ENCODE assay signal across 20 cellular contexts in genomic region chr2:104465978-104466377, GRCh38.
"Had no signal": no experiment of that assay in that cellular context is flagged by ENCODE, and none has a peak within 500 bp of the region (broad histone marks: within the 10 kb centered on the region; RNA-seq: fewer than 3 reads in every experiment).

No MANE protein-coding gene starts in this region.

- H3K4me1 ChIP-seq: esophagus squamous epithelium, left lung, lower lobe of right lung, right atrium auricular region, stomach, thyroid gland had no signal

- ATAC-seq: activated CD8-positive, alpha-beta memory T cell treated with anti-CD3 and anti-CD28 coated beads, Interleukin-2, amount 10 ng/mL, durations not matched to agents 7 days and 5 days; activated CD8-positive, alpha-beta T cell treated with anti-CD3 and anti-CD28 coated beads, Interleukin-2, amount 10 ng/mL, durations not matched to agents 7 days and 5 days; activated naive CD4-positive, alpha-beta T cell treated with anti-CD3 and anti-CD28 coated beads, Interleukin-2, amount 50 U/mL, for 72 hours; left lung; lower lobe of right lung; naive thymus-derived CD8-positive, alpha-beta T cell; stimulated activated naive B cell treated with anti-CD40 and anti-IgM and Interleukin-4, amounts not matched to agents 10 μg/mL and 1 μg/mL and 100 μg/mL, for 72 hours; WTC11 had no signal

- H3K27me3 ChIP-seq: esophagus squamous epithelium, left lung, right atrium auricular region, stomach, thyroid gland had no signal

- H3K4me3 ChIP-seq: esophagus squamous epithelium, left lung, lower lobe of right lung, right atrium auricular region, stomach, thyroid gland had no signal

- H3K9me3 ChIP-seq: esophagus squamous epithelium, left lung, lower lobe of right lung, right atrium auricular region, stomach, thyroid gland had no signal

- H3K27ac ChIP-seq: epithelial cell of prostate, esophagus squamous epithelium, left lung, lower lobe of right lung, right atrium auricular region, stomach, thyroid gland had no signal

- DNase-seq: activated CD4-positive, alpha-beta T cell treated with anti-CD3 and anti-CD28 coated beads for 1 hour; activated CD8-positive, alpha-beta memory T cell treated with anti-CD3 and anti-CD28 coated beads, Interleukin-2, amount 10 ng/mL, durations not matched to agents 7 days and 5 days; activated CD8-positive, alpha-beta T cell treated with anti-CD3 and anti-CD28 coated beads, Interleukin-2, amount 10 ng/mL, durations not matched to agents 7 days and 5 days; activated T-cell treated with anti-CD3 and anti-CD28 coated beads, Interleukin-2, amount 50 U/mL, for 48 hours; anterior cingulate cortex; esophagus squamous epithelium; foreskin melanocyte; left lung; lower lobe of right lung; mesenchymal stem cell; naive thymus-derived CD8-positive, alpha-beta T cell; stimulated activated CD4-positive, alpha-beta T cell treated with anti-CD3 and anti-CD28 coated beads, Interleukin-15, amount 100 ng/mL, for 24 hours; stimulated activated CD4-positive, alpha-beta T cell treated with anti-CD3 and anti-CD28 coated beads, Interleukin-2, amount 100 ng/mL, for 24 hours; stimulated activated naive B cell treated with anti-CD40 and anti-IgM and Interleukin-4, amounts not matched to agents 10 μg/mL and 1 μg/mL and 100 μg/mL, for 72 hours; stomach; thyroid gland had no signal

- H3K36me3 ChIP-seq: esophagus squamous epithelium, left lung, lower lobe of right lung, right atrium auricular region, stomach, thyroid gland had no signal
